In genomic region chr16:83363521-83363920, GRCh38 we compare ENCODE assay signal across 26 cellular contexts.
DNase-seq lines count a peak whose midpoint lies in the region; ATAC-seq and TF ChIP-seq lines count a peak whose summit lies in the region.
"Had no signal": no experiment of that assay in that cellular context is flagged by ENCODE, and none has a peak within 500 bp of the region (broad histone marks: within the 10 kb centered on the region; RNA-seq: fewer than 3 reads in every experiment).

No MANE protein-coding gene starts in this region.

- POLR2A ChIA-PET in HEK293T (lab: Yijun Ruan, JAX): no interaction called here

- no peaks in the 10 kb centered on the region for H3K27me3 ChIP-seq in neural cell (ENCODE audit: insufficient read depth, low read depth, low read length)
- H3K27me3 ChIP-seq: SJSA1 had no signal

- ATAC-seq in HG03095 (IDR thresholded peaks at IDR 0.05; ENCODE audit: unreplicated experiment) (no peak), GM18502 (IDR thresholded peaks at IDR 0.05; ENCODE audit: poor library complexity, unreplicated experiment) (no peak)
- ATAC-seq: CD8-positive, alpha-beta T cell; GM12878 had no signal

- H3K4me3 ChIP-seq in AG10803 (ENCODE audit: low read length) (no peak overlapping the region), epithelial cell of esophagus (ENCODE audit: low read length) (no peak overlapping the region), neural cell (ENCODE audit: low read length) (no peak overlapping the region)
- H3K4me3 ChIP-seq: GM12878, PC-9, SJSA1 had no signal

- no peak overlapping the region for H3K4me2 ChIP-seq in neural cell (ENCODE audit: low read length)
- H3K4me2 ChIP-seq: PC-9 had no signal

- no peak for TF ChIP-seq EP300 in neural cell (conservative IDR thresholded peaks at IDR 0.05; ENCODE audit: poor library complexity, severe bottlenecking)

- CTCF ChIA-PET in HEK293T (lab: Yijun Ruan, JAX): no interaction called here

- H2AFZ ChIP-seq in neural cell (ENCODE audit: low read depth, low read length): no peak overlapping the region
- H2AFZ ChIP-seq: PC-9 had no signal

- H4K20me1 ChIP-seq in neural cell (ENCODE audit: insufficient read depth): no peaks in the 10 kb centered on the region

- no peak overlapping the region for H3K9ac ChIP-seq in neural cell (ENCODE audit: low read length)

- no peaks in the 10 kb centered on the region for H3F3A ChIP-seq in neural cell (ENCODE audit: insufficient read depth, low read length, poor library complexity, severe bottlenecking)

- H3K36me3 ChIP-seq in neural cell (ENCODE audit: insufficient read depth, low read length): no peaks in the 10 kb centered on the region
- H3K36me3 ChIP-seq: SJSA1 had no signal

- no peaks in the 10 kb centered on the region for H3K9me3 ChIP-seq in neural cell (ENCODE audit: low read length)
- H3K9me3 ChIP-seq: SJSA1 had no signal

- TF ChIP-seq CTCF in AG10803 (conservative IDR thresholded peaks at IDR 0.05; ENCODE audit: low read length) (no peak), epithelial cell of esophagus (IDR thresholded peaks at IDR 0.05; ENCODE audit: insufficient read depth, low read depth, low read length, missing control alignments) (no peak), neural cell (IDR thresholded peaks at IDR 0.05; ENCODE audit: poor library complexity, severe bottlenecking) (no peak)

- no peaks in the 10 kb centered on the region for H3K79me2 ChIP-seq in neural cell (replicated peaks; ENCODE audit: insufficient read depth, low read length)

- H3K9me2 ChIP-seq in neural cell (ENCODE audit: insufficient read depth, low read length): no peaks in the 10 kb centered on the region

- no peak for TF ChIP-seq RAD21 in neural cell (conservative IDR thresholded peaks at IDR 0.05)

- peak; percentile 13 for DNase-seq in AG10803 (ENCODE audit: low read depth)
- peak; percentile 10 for DNase-seq in LHCN-M2 (ENCODE audit: low read depth)
- peak; percentile 36 for DNase-seq in epithelial cell of esophagus (ENCODE audit: low read depth)
- DNase-seq in HEK293T (ENCODE audit: extremely low spot score): no peak
- DNase-seq in DMS53 (lab: John Stamatoyannopoulos, UW): no peak
- DNase-seq: Caco-2; CD8-positive, alpha-beta T cell; DMS79; EL; GDM1; HCEC 1CT; MV-4-11; NCI-H1105 treated with DMSO at 0.1 percent for 48 hours; NCI-H2029; NCI-H2227 treated with DMSO at 0.1 percent for 48 hours; NCI-H526 treated with DMSO at 0.1 percent for 48 hours; PC-9; Right ventricle myocardium superior; RPMI8226 had no signal

- peak overlapping the region; percentile 60 for H3K27ac ChIP-seq in neural cell (ENCODE audit: low read length)
- H3K27ac ChIP-seq: C4-2B, HL-60, PC-9, SJSA1 had no signal

TF ChIP-seq in neural cell, 6 proteins besides CTCF, POLR2A, EP300 and RAD21:
- TF ChIP-seq TAF1 (IDR thresholded peaks at IDR 0.05; ENCODE audit: low read depth): no peak
- no peak for TF ChIP-seq POLR2AphosphoS5 (IDR thresholded peaks at IDR 0.05)

TF ChIP-seq in HEK293T, 16 proteins besides CTCF, POLR2A, EP300 and RAD21:
- no peak for TF ChIP-seq LEF1 (IDR thresholded peaks at IDR 0.05; ENCODE audit: borderline replicate concordance)
- no peak for TF ChIP-seq PKNOX1 (IDR thresholded peaks at IDR 0.05)
- TF ChIP-seq ZNF384 (IDR thresholded peaks at IDR 0.05): no peak
- TF ChIP-seq SP1 (IDR thresholded peaks at IDR 0.05): no peak
- TF ChIP-seq SUZ12 (IDR thresholded peaks at IDR 0.05): no peak
- no peak for TF ChIP-seq FOXM1 (IDR thresholded peaks at IDR 0.05; ENCODE audit: borderline replicate concordance)
- no peak for TF ChIP-seq TARDBP (IDR thresholded peaks at IDR 0.05)
- no peak for TF ChIP-seq FOXK2 (IDR thresholded peaks at IDR 0.05)
- no peak for TF ChIP-seq HDGF (IDR thresholded peaks at IDR 0.05; ENCODE audit: borderline replicate concordance)
- TF ChIP-seq L3MBTL2 (conservative IDR thresholded peaks at IDR 0.05): no peak
- TF ChIP-seq BHLHE40 (IDR thresholded peaks at IDR 0.05; ENCODE audit: borderline replicate concordance): no peak
- TF ChIP-seq FOXA1 (IDR thresholded peaks at IDR 0.05): no peak

Comparison
In these comparisons a context has a peak if more than half of its experiments do, and no peak if none do; other contexts are left out.
1. DNase-seq: peak in AG10803 (single experiment), LHCN-M2 (single experiment) and epithelial cell of esophagus (single experiment); none in HEK293T (single experiment) and DMS53 (single experiment).